Comparison of ENCODE assay signal across 8 cellular contexts in the genomic region with DNA sequence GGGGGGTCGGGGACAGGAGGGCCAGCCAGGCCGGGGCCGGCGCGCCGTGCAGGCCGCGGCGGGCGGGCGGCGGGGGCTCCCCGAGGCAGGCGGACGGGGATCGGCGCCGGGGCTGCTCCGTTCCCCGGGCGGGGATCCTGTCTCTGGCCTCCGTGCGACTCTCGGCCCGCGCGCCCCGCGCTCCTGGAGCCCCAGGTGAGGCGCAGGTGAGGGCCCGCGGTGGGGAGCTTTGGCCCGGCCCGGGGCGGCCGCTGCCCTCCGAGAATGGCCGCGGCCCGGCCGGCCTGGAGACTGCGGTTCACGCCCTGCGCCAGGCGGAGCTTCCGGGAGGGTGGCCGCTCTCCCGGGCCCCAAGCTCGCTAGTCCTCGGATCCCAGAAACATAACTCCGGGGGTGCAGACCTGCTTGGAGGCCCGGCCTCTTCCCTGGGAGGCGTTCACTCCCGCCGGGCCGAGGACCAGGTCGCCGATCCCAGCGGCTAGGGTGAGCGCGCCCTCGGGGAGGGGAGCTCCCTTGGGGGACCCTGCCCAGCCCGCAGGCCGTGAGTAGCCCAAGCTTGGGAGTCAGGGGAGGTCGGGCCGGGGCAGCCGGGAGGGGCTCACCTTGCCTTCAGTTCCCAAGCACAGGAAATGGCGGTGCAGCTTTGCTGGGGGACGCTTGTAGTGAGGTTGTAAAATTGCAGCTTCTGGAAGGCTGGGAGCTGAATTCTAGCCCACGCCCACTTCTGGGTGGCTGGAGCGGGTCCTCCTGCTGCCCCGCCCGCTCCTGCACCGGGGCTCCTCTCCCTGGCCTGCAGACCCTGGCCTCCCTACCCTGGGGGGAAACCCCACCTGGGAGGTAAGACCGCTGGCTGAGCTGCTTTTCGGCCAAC. TPM values are rescaled to one million over a fixed set of nuclear protein-coding genes. Genes with fewer than 3 reads are reported as not detected.
DNase-seq lines count a peak whose midpoint lies in the region; ATAC-seq, FAIRE-seq and TF ChIP-seq lines count a peak whose summit lies in the region.

No MANE protein-coding gene starts in this region.

- no peak for TF ChIP-seq EP300 in neural cell (conservative IDR thresholded peaks at IDR 0.05; ENCODE audit: poor library complexity, severe bottlenecking)

- H3K27ac ChIP-seq in neural cell (ENCODE audit: low read length), result no peak overlapping the region

- no peaks in the 10 kb centered on the region for H4K20me1 ChIP-seq in neural cell (ENCODE audit: insufficient read depth)

- no peak overlapping the region for H3K27ac Mint-ChIP-seq in T-cell

- no peak for TF ChIP-seq RAD21 in neural cell (conservative IDR thresholded peaks at IDR 0.05)

- DNase-seq in AG20443 (ENCODE audit: low spot score) (peak; percentile 82), H54 (ENCODE audit: insufficient read length, low spot score) (peak; percentile 67), T-cell (peak in 1 of 34 experiments; percentile 11), fibroblast of peridontal ligament (ENCODE audit: extremely low read depth) (peak; percentile 14), NCI-H2029 treated with DMSO at 0.1 percent for 48 hours (lab: John Stamatoyannopoulos, UW) (no peak), dedifferentiated amniotic fluid mesenchymal stem cell (ENCODE audit: extremely low spot score) (no peak)
- DNase-seq in stimulated activated CD4-positive, alpha-beta T cell treated with anti-CD3 and anti-CD28 coated beads, Interleukin-4, amount 100 ng/mL, for 4 hours, result no peak

- H3K9me2 ChIP-seq in neural cell (ENCODE audit: insufficient read depth, low read length), result no peaks in the 10 kb centered on the region

- H3K9me3 ChIP-seq in neural cell (ENCODE audit: low read length), result no peaks in the 10 kb centered on the region

- H3K4me3 Mint-ChIP-seq in T-cell, result peak overlapping the region; percentile 31 to 65 (median 58)

- H3K79me2 ChIP-seq in neural cell (replicated peaks; ENCODE audit: insufficient read depth, low read length), result no peaks in the 10 kb centered on the region

- H3K27me3 ChIP-seq in neural cell (ENCODE audit: insufficient read depth, low read depth, low read length), result no peaks in the 10 kb centered on the region

- H2AFZ ChIP-seq in neural cell (ENCODE audit: low read depth, low read length), result peak overlapping the region; percentile 14

- POLR2A ChIA-PET in T-cell (lab: Charles Lee), result no interaction called here

- TF ChIP-seq CTCF in neural cell (IDR thresholded peaks at IDR 0.05; ENCODE audit: poor library complexity, severe bottlenecking), result no peak

- no peaks in the 10 kb centered on the region for H3F3A ChIP-seq in neural cell (ENCODE audit: insufficient read depth, low read length, poor library complexity, severe bottlenecking)

- peak overlapping the region; percentile 94 for H3K4me3 ChIP-seq in neural cell (ENCODE audit: low read length)

- no peaks in the 10 kb centered on the region for H3K36me3 ChIP-seq in neural cell (ENCODE audit: insufficient read depth, low read length)

- CTCF ChIA-PET in T-cell (lab: Charles Lee), result no interaction called here

- H3K36me3 Mint-ChIP-seq in T-cell, result no peaks in the 10 kb centered on the region

- H3K27me3 Mint-ChIP-seq in T-cell, result peaks cover 47 to 58% of the 10 kb centered on the region in 2 donors

- FAIRE-seq in H54 (lab: Jason Lieb, UNC), result no peak

- H3K4me2 ChIP-seq in neural cell (ENCODE audit: low read length), result peak overlapping the region; percentile 46

- ATAC-seq in T-cell (replicated peaks in 1 of 4), result peak; percentile 29 to 56 (median 47)

- H3K9ac ChIP-seq in neural cell (ENCODE audit: low read length), result peak overlapping the region; percentile 79

- peak; percentile 29; the same call in 1 of the 2 replicates for TF ChIP-seq POLR2A in H54 (IDR thresholded peaks at IDR 0.05; ENCODE audit: low read depth, low read length)

- peaks cover 6 to 16% (median 8%) of the 10 kb centered on the region in 3 donors for H3K4me1 Mint-ChIP-seq in T-cell

- no peaks in the 10 kb centered on the region for H3K9me3 Mint-ChIP-seq in T-cell

TF ChIP-seq in neural cell, 6 proteins besides CTCF, POLR2A, EP300 and RAD21:
- TF ChIP-seq, protein P1, sequence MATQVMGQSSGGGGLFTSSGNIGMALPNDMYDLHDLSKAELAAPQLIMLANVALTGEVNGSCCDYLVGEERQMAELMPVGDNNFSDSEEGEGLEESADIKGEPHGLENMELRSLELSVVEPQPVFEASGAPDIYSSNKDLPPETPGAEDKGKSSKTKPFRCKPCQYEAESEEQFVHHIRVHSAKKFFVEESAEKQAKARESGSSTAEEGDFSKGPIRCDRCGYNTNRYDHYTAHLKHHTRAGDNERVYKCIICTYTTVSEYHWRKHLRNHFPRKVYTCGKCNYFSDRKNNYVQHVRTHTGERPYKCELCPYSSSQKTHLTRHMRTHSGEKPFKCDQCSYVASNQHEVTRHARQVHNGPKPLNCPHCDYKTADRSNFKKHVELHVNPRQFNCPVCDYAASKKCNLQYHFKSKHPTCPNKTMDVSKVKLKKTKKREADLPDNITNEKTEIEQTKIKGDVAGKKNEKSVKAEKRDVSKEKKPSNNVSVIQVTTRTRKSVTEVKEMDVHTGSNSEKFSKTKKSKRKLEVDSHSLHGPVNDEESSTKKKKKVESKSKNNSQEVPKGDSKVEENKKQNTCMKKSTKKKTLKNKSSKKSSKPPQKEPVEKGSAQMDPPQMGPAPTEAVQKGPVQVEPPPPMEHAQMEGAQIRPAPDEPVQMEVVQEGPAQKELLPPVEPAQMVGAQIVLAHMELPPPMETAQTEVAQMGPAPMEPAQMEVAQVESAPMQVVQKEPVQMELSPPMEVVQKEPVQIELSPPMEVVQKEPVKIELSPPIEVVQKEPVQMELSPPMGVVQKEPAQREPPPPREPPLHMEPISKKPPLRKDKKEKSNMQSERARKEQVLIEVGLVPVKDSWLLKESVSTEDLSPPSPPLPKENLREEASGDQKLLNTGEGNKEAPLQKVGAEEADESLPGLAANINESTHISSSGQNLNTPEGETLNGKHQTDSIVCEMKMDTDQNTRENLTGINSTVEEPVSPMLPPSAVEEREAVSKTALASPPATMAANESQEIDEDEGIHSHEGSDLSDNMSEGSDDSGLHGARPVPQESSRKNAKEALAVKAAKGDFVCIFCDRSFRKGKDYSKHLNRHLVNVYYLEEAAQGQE (IDR thresholded peaks at IDR 0.05; ENCODE audit: borderline replicate concordance), result no peak
- TF ChIP-seq MXI1 (conservative IDR thresholded peaks at IDR 0.05; ENCODE audit: poor library complexity, severe bottlenecking) (peak; percentile 19), SMC3 (conservative IDR thresholded peaks at IDR 0.05; ENCODE audit: poor library complexity) (no peak), POLR2AphosphoS5 (IDR thresholded peaks at IDR 0.05) (peak; percentile 49), EZH2 (IDR thresholded peaks at IDR 0.05; ENCODE audit: borderline replicate concordance, insufficient read depth, low read length, poor library complexity, severe bottlenecking) (no peak)

RNA-seq across cellular contexts. Expression of a gene that starts 0.7 kb away (rescaled TPM):
- total RNA-seq in T-cell, result 1 to 10 TPM in 3 of 5 donors, under 1 TPM in 2; 0.35 to 2.0 (median 1.7) TPM
- 20.1 and 30.1 TPM in 2 replicates for polyA plus RNA-seq in neural cell
- polyA minus RNA-seq in neural cell, result 38.5 and 46.5 TPM in 2 replicates

RNA-seq across cellular contexts. Expression of a gene that starts 20.2 kb away (rescaled TPM):
- 10 to 100 TPM; 17.7 to 36.6 (median 32.8) TPM for total RNA-seq in T-cell
- 20.1 and 23.6 TPM in 2 replicates for polyA plus RNA-seq in neural cell
- 14.7 and 25.1 TPM in 2 replicates for polyA minus RNA-seq in neural cell

RNA-seq across cellular contexts. Expression of a gene that starts 40.9 kb away (rescaled TPM):
- not detected for total RNA-seq in T-cell
- not detected in 2 replicates for polyA plus RNA-seq in neural cell
- polyA minus RNA-seq in neural cell, result not detected in 2 replicates

Comparison
In these comparisons a context has a peak if more than half of its experiments do, and no peak if none do; other contexts are left out.
1. DNase-seq: peak in AG20443 (single experiment), H54 (single experiment) and fibroblast of peridontal ligament (single experiment); none in NCI-H2029 treated with DMSO at 0.1 percent for 48 hours (single experiment), dedifferentiated amniotic fluid mesenchymal stem cell (single experiment) and stimulated activated CD4-positive, alpha-beta T cell treated with anti-CD3 and anti-CD28 coated beads, Interleukin-4, amount 100 ng/mL, for 4 hours (0 of 2).